Comparison of ENCODE assay signal across 20 cellular contexts in the genomic region with DNA sequence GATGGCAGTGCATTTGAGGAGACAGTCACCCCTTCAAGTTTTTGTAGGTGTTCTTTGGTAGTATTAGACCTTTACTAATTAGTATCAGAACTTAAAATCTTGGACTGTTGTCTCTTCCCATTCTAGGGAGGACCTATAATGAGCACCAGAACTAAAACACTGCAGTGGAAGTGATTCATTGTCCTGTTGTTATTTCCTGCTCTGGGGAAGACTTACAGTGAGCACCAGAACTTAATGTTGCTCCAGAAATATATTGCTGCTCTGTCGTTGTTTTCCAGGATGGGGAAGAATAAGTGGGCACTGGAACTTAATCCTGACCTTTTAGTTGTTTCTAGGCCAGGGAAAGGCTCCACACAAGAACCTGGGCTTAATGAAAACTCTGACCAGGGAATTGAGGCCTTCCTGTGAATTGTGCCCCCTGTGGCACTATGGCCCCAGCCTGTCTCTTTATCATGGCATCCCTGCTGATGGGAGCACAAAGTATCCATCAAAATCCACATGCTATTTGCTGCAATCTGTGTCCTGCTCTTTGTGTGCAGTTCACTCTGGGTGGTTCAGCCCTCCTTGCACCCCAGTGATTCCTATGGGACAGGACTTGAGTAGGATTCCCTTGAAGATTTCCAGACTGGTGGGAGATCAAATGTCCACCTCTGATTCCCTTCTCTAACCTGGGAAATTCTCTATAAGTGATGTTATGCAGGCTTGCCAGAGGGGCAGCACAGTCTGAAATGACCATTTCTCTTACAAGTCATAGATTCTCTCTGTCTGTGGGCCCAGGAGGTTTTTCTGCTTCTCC.
DNase-seq lines count a peak whose midpoint lies in the region; ATAC-seq and TF ChIP-seq lines count a peak whose summit lies in the region.
"Had no signal": no experiment of that assay in that cellular context is flagged by ENCODE, and none has a peak within 500 bp of the region (broad histone marks: within the 10 kb centered on the region; RNA-seq: fewer than 3 reads in every experiment).

No MANE protein-coding gene starts in this region.

- DNase-seq in EL (peak; percentile 10), NCI-H69 (lab: John Stamatoyannopoulos, UW) (peak; percentile 4), endothelial cell (ENCODE audit: low spot score) (no peak), mesothelial cell of epicardium (ENCODE audit: low spot score in 2 of 2, unreplicated experiment in 2 of 2) (no peak), GM13977 (ENCODE audit: low spot score) (no peak), H7 (no peak), NCI-H82 (lab: John Stamatoyannopoulos, UW) (no peak)
- DNase-seq: activated CD4-positive, alpha-beta memory T cell treated with anti-CD3 and anti-CD28 coated beads, Interleukin-2, amount 10 ng/mL, durations not matched to agents 7 days and 5 days; activated naive CD4-positive, alpha-beta T cell treated with anti-CD3 and anti-CD28 coated beads, Interleukin-2, amount 10 ng/mL, durations not matched to agents 7 days and 5 days; CD4-positive, alpha-beta T cell; colonic mucosa; DMS53; left cardiac atrium; NCI-H1417 treated with DMSO at 0.1 percent for 48 hours; NCI-H774; PC-9; SJCRH30; spleen had no signal

- ATAC-seq in HG02642 (IDR thresholded peaks at IDR 0.05; ENCODE audit: poor library complexity, unreplicated experiment): no peak
- ATAC-seq: left cardiac atrium had no signal

- peaks cover 1% of the 10 kb centered on the region for H3K27me3 Mint-ChIP-seq in endothelial cell (ENCODE audit: unreplicated experiment)
- no peaks in the 10 kb centered on the region for H3K27me3 Mint-ChIP-seq in mesothelial cell of epicardium (ENCODE audit: low read depth)
- H3K27me3 Mint-ChIP-seq: activated CD4-positive, alpha-beta memory T cell treated with anti-CD3 and anti-CD28 coated beads, Interleukin-2, amount 10 ng/mL, durations not matched to agents 7 days and 5 days; activated naive CD4-positive, alpha-beta T cell treated with anti-CD3 and anti-CD28 coated beads, Interleukin-2, amount 10 ng/mL, durations not matched to agents 7 days and 5 days; CD4-positive, alpha-beta T cell had no signal

- H3K36me3 ChIP-seq in H7 (replicated peaks; ENCODE audit: control insufficient read depth, insufficient read depth, low read length): no peaks in the 10 kb centered on the region
- H3K36me3 ChIP-seq: colonic mucosa, SJCRH30, spleen, suprapubic skin had no signal

- H3K36me3 Mint-ChIP-seq in endothelial cell (ENCODE audit: low read depth, unreplicated experiment) (no peaks in the 10 kb centered on the region), mesothelial cell of epicardium (peaks cover 18% of the 10 kb centered on the region)
- H3K36me3 Mint-ChIP-seq: activated naive CD4-positive, alpha-beta T cell treated with anti-CD3 and anti-CD28 coated beads, Interleukin-2, amount 10 ng/mL, durations not matched to agents 7 days and 5 days had no signal

- peak overlapping the region; percentile 48 for H3K27ac Mint-ChIP-seq in endothelial cell (ENCODE audit: unreplicated experiment)
- H3K27ac Mint-ChIP-seq in mesothelial cell of epicardium: peak overlapping the region; percentile 55
- H3K27ac Mint-ChIP-seq: activated CD4-positive, alpha-beta memory T cell treated with anti-CD3 and anti-CD28 coated beads, Interleukin-2, amount 10 ng/mL, durations not matched to agents 7 days and 5 days; activated naive CD4-positive, alpha-beta T cell treated with anti-CD3 and anti-CD28 coated beads, Interleukin-2, amount 10 ng/mL, durations not matched to agents 7 days and 5 days; CD4-positive, alpha-beta T cell had no signal

- no peak overlapping the region for H3K4me3 ChIP-seq in H7 (ENCODE audit: insufficient read depth, low read depth, low read length)
- H3K4me3 ChIP-seq: colonic mucosa, PC-9, SJCRH30, spleen, suprapubic skin had no signal

- in situ Hi-C loops in GM13977 (cut with MboI; ENCODE audit: low pct_unique_long_range_greater_than_20kb, low sequenced_read_pairs, unreplicated experiment): no loop called here

- peaks cover 14% of the 10 kb centered on the region for H3K4me1 Mint-ChIP-seq in endothelial cell (ENCODE audit: unreplicated experiment)
- peaks cover 19% of the 10 kb centered on the region for H3K4me1 Mint-ChIP-seq in mesothelial cell of epicardium
- H3K4me1 Mint-ChIP-seq: activated CD4-positive, alpha-beta memory T cell treated with anti-CD3 and anti-CD28 coated beads, Interleukin-2, amount 10 ng/mL, durations not matched to agents 7 days and 5 days; activated naive CD4-positive, alpha-beta T cell treated with anti-CD3 and anti-CD28 coated beads, Interleukin-2, amount 10 ng/mL, durations not matched to agents 7 days and 5 days had no signal

- H3K9me3 Mint-ChIP-seq in endothelial cell (ENCODE audit: unreplicated experiment) (no peaks in the 10 kb centered on the region), mesothelial cell of epicardium (peaks cover 29% of the 10 kb centered on the region)
- H3K9me3 Mint-ChIP-seq: CD4-positive, alpha-beta T cell had no signal

- TF ChIP-seq CTCF in endothelial cell (IDR thresholded peaks at IDR 0.05; ENCODE audit: unreplicated experiment) (no peak), mesothelial cell of epicardium (IDR thresholded peaks at IDR 0.05; ENCODE audit: unreplicated experiment) (no peak), GM13977 (IDR thresholded peaks at IDR 0.05; ENCODE audit: extremely low read depth, insufficient read depth, missing control alignments) (no peak)

- H3K4me3 Mint-ChIP-seq in endothelial cell (ENCODE audit: unreplicated experiment): no peak overlapping the region
- H3K4me3 Mint-ChIP-seq in mesothelial cell of epicardium: no peak overlapping the region
- H3K4me3 Mint-ChIP-seq: activated CD4-positive, alpha-beta memory T cell treated with anti-CD3 and anti-CD28 coated beads, Interleukin-2, amount 10 ng/mL, durations not matched to agents 7 days and 5 days; activated naive CD4-positive, alpha-beta T cell treated with anti-CD3 and anti-CD28 coated beads, Interleukin-2, amount 10 ng/mL, durations not matched to agents 7 days and 5 days; CD4-positive, alpha-beta T cell had no signal

- H3K27me3 ChIP-seq in H7 (ENCODE audit: control insufficient read depth, insufficient read depth, low read length): no peaks in the 10 kb centered on the region
- H3K27me3 ChIP-seq: colonic mucosa, SJCRH30, spleen, suprapubic skin had no signal

Comparison
In these comparisons a context has a peak if more than half of its experiments do, and no peak if none do; other contexts are left out.
1. DNase-seq: peak in EL (single experiment) and NCI-H69 (single experiment); none in endothelial cell (single experiment), mesothelial cell of epicardium (0 of 2), GM13977 (single experiment), H7 (single experiment) and NCI-H82 (single experiment).